ENCODE assay signal across 7 cellular contexts in genomic region chrX:3461411-3461811, GRCh38.
A peak's percentile ranks its signal among the peaks of the same experiment; 100 is the strongest.
DNase-seq lines count a peak whose midpoint lies in the region; TF ChIP-seq lines count a peak whose summit lies in the region.
"Not testable (repeated sequence)": the region's sequence is repeated elsewhere in the genome, so short reads cannot be mapped to it uniquely, and the experiment has no call there.

No MANE protein-coding gene starts in this region.

- H3K27ac Mint-ChIP-seq in chondrocyte (ENCODE audit: unreplicated experiment) = peak overlapping the region; percentile 67

- peak overlapping the region; percentile 58 for H3K27ac ChIP-seq in SJSA1

- not testable (repeated sequence) for H3K9me3 Mint-ChIP-seq in chondrocyte (ENCODE audit: low read depth)

- peak; percentile 62 for DNase-seq in AG10803 (ENCODE audit: low read depth)
- DNase-seq in GM04504 (ENCODE audit: low read depth) = peak; percentile 59
- DNase-seq in MG63; chondrocyte (ENCODE audit: low spot score): not testable (repeated sequence)
- DNase-seq in SJSA1 (ENCODE audit: low read depth in 1 of 2, low spot score in 2 of 2) = peak; percentile 49 to 84
- peak; percentile 18 to 58 for DNase-seq in foreskin fibroblast
- DNase-seq in renal cortical epithelial cell (ENCODE audit: low read depth) = peak; percentile 18

- H3K27me3 ChIP-seq in MG63; SJSA1 (replicated peaks): not testable (repeated sequence)

- peaks cover 29% of the 10 kb centered on the region for H3K4me1 Mint-ChIP-seq in chondrocyte (ENCODE audit: low read depth)

- H3K4me3 ChIP-seq in AG10803 (ENCODE audit: low read length) (peak overlapping the region; percentile 39), MG63 (peak overlapping the region; percentile 23), foreskin fibroblast (ENCODE audit: low read depth in 1 of 2, low read length in 2 of 2) (peak overlapping the region; percentile 40 to 43)
- not testable (repeated sequence) for H3K4me3 ChIP-seq in SJSA1

- not testable (repeated sequence) for H3K9me3 ChIP-seq in MG63; SJSA1 (replicated peaks)

- peaks cover 14% of the 10 kb centered on the region; the same call in 1 of the 2 replicates for H3K4me1 ChIP-seq in SJSA1 (replicated peaks)

- H3K27me3 Mint-ChIP-seq in chondrocyte (ENCODE audit: low read depth) = not testable (repeated sequence)

- not testable (repeated sequence) for H3K36me3 Mint-ChIP-seq in chondrocyte (ENCODE audit: low read depth)

- TF ChIP-seq CTCF in AG10803 (conservative IDR thresholded peaks at IDR 0.05; ENCODE audit: low read length); chondrocyte (IDR thresholded peaks at IDR 0.05); foreskin fibroblast (IDR thresholded peaks at IDR 0.05; ENCODE audit: low read depth, low read length): not testable (repeated sequence)

- peak overlapping the region; percentile 51 for H3K4me3 Mint-ChIP-seq in chondrocyte (ENCODE audit: unreplicated experiment)

- not testable (repeated sequence) for H3K36me3 ChIP-seq in MG63, SJSA1
